In genomic region chr12:93079976-93080375, GRCh38 we compare ENCODE assay signal across 15 cellular contexts.
"Had no signal": no experiment of that assay in that cellular context is flagged by ENCODE, and none has a peak within 500 bp of the region (broad histone marks: within the 10 kb centered on the region; RNA-seq: fewer than 3 reads in every experiment).

No MANE protein-coding gene starts in this region.

- H3K4me3 Mint-ChIP-seq: activated naive CD8-positive, alpha-beta T cell treated with anti-CD3 and anti-CD28 coated beads for 36 hours; activated T-helper 1 cell treated with anti-CD3 and anti-CD28 coated beads, Interleukin-12 subunit alpha, Interleukin-12 subunit beta, Interleukin-2, Interleukin-4 antibody, amounts not matched to agents 30 ng/mL and 10 ng/mL and 1 ng/mL, durations not matched to agents 14 hours and 24 hours and 36 hours; naive thymus-derived CD8-positive, alpha-beta T cell had no signal

- H3K27ac ChIP-seq: gastroesophageal sphincter, heart right ventricle, left lung, sigmoid colon, thoracic aorta had no signal

- H3K36me3 Mint-ChIP-seq: activated naive CD8-positive, alpha-beta T cell treated with anti-CD3 and anti-CD28 coated beads for 36 hours; naive thymus-derived CD8-positive, alpha-beta T cell had no signal

- H3K27me3 Mint-ChIP-seq: activated naive CD8-positive, alpha-beta T cell treated with anti-CD3 and anti-CD28 coated beads for 36 hours had no signal

- H3K4me3 ChIP-seq: gastroesophageal sphincter, heart right ventricle, left lung, sigmoid colon, thoracic aorta had no signal

- H3K27ac Mint-ChIP-seq: activated naive CD8-positive, alpha-beta T cell treated with anti-CD3 and anti-CD28 coated beads for 36 hours; activated T-helper 1 cell treated with anti-CD3 and anti-CD28 coated beads, Interleukin-12 subunit alpha, Interleukin-12 subunit beta, Interleukin-2, Interleukin-4 antibody, amounts not matched to agents 30 ng/mL and 10 ng/mL and 1 ng/mL, durations not matched to agents 14 hours and 24 hours and 36 hours; naive thymus-derived CD8-positive, alpha-beta T cell had no signal

- DNase-seq: activated CD4-positive, alpha-beta T cell treated with anti-CD3 and anti-CD28 coated beads, Interleukin-2, amount 50 U/mL, for 1 hour; activated CD8-positive, alpha-beta memory T cell treated with anti-CD3 and anti-CD28 coated beads for 24 hours; activated naive CD8-positive, alpha-beta T cell treated with anti-CD3 and anti-CD28 coated beads for 36 hours; aorta; erythroblast; heart right ventricle; kidney; left lung; mammary epithelial cell; naive thymus-derived CD8-positive, alpha-beta T cell; sigmoid colon; stimulated activated CD4-positive, alpha-beta T cell treated with anti-CD3 and anti-CD28 coated beads, Interleukin-1b, Interleukin-23, amount 100 ng/mL, for 48 hours had no signal

- H3K4me1 ChIP-seq: gastroesophageal sphincter, left lung, sigmoid colon had no signal

- H3K36me3 ChIP-seq: gastroesophageal sphincter, heart right ventricle, left lung, sigmoid colon, thoracic aorta had no signal

- H3K9me3 Mint-ChIP-seq: activated naive CD8-positive, alpha-beta T cell treated with anti-CD3 and anti-CD28 coated beads for 36 hours; activated T-helper 1 cell treated with anti-CD3 and anti-CD28 coated beads, Interleukin-12 subunit alpha, Interleukin-12 subunit beta, Interleukin-2, Interleukin-4 antibody, amounts not matched to agents 30 ng/mL and 10 ng/mL and 1 ng/mL, durations not matched to agents 14 hours and 24 hours and 36 hours had no signal

- H3K9me3 ChIP-seq: gastroesophageal sphincter, heart right ventricle, left lung, sigmoid colon, thoracic aorta had no signal

- ATAC-seq: gastroesophageal sphincter; heart right ventricle; left lung; naive thymus-derived CD8-positive, alpha-beta T cell had no signal

- H3K4me1 Mint-ChIP-seq: naive thymus-derived CD8-positive, alpha-beta T cell had no signal

- H3K27me3 ChIP-seq: gastroesophageal sphincter, heart right ventricle, left lung, sigmoid colon had no signal
